ENCODE assay signal across 8 cellular contexts in the genomic region with DNA sequence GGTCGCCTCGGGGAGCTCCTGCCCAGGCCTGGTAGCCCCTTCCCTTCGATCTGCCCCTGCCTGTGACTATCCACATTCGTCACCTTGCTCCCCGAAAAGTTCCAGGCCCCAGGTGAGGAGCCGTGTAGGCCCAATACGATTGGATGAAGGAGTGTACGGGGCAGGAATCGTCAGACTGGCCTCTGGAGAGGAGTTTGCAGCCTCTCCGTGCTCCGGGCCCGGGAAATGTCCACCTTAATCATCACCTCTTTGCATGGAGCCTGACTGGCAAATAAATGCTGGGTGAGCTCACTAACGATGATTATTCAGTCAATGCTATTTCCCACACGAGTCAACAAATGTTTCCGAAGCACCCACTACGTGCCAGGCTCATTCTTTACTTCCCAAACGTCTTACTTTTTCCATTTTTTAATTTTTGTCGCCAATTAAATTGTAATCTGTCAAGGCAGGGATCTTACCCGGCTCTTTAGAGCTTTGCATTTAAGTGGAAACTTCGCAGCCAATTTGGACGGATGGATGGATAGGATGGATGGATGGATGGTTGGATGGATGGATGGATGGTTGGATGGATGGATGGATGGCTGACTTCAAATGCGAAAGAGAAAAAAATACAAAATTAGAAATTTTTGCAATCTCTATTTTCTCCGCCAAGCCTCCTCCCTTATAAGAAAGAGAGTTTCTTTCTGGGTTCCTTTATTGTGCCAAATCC. TPM values are rescaled to one million over a fixed set of nuclear protein-coding genes. Genes with fewer than 3 reads are reported as not detected.
DNase-seq lines count a peak whose midpoint lies in the region; ATAC-seq and TF ChIP-seq lines count a peak whose summit lies in the region.

No MANE protein-coding gene starts in this region.

- ATAC-seq in GM19452 (IDR thresholded peaks at IDR 0.05; ENCODE audit: unreplicated experiment), result peak; percentile 9

- peak overlapping the region; percentile 88 for H3K4me3 ChIP-seq in HUES64 (ENCODE audit: low read length)
- peak overlapping the region; percentile 46 to 93 (median 66) for H3K4me3 ChIP-seq in adrenal gland
- peak overlapping the region; percentile 88 for H3K4me3 ChIP-seq in iPS-11a (ENCODE audit: low read depth, low read length)
- H3K4me3 ChIP-seq in skeletal muscle satellite cell (ENCODE audit: low read length), result peak overlapping the region; percentile 84

- H3K36me3 ChIP-seq in HUES64 (ENCODE audit: insufficient read depth, low read length) (no peaks in the 10 kb centered on the region), adrenal gland (replicated peaks in 1 of 2) (no peaks in the 10 kb centered on the region), skeletal muscle satellite cell (ENCODE audit: insufficient read depth, low read length) (no peaks in the 10 kb centered on the region)

- TF ChIP-seq CTCF in CD14-positive monocyte (IDR thresholded peaks at IDR 0.05) (no peak), adrenal gland (IDR thresholded peaks at IDR 0.05) (no peak)

- peaks cover 21 to 26% (median 24%) of the 10 kb centered on the region in 3 donors for H3K27me3 Mint-ChIP-seq in CD14-positive monocyte (ENCODE audit: low read depth in 3 of 3)

- H3K4me1 ChIP-seq in HUES64 (ENCODE audit: insufficient read depth, low read length) (peaks cover 27% of the 10 kb centered on the region), adrenal gland (replicated peaks in 1 of 2) (peaks cover 7 to 9% of the 10 kb centered on the region in 2 donors), skeletal muscle satellite cell (ENCODE audit: control insufficient read depth, insufficient read depth, low read length) (peaks cover 14% of the 10 kb centered on the region)

- no peaks in the 10 kb centered on the region for H3K9me3 ChIP-seq in HUES64 (ENCODE audit: insufficient read depth, low read depth, low read length)
- no peaks in the 10 kb centered on the region for H3K9me3 ChIP-seq in adrenal gland (replicated peaks in 1 of 3)
- no peaks in the 10 kb centered on the region for H3K9me3 ChIP-seq in skeletal muscle satellite cell (replicated peaks; ENCODE audit: low read length)

- DNase-seq in CD14-positive monocyte (ENCODE audit: low spot score) (no peak), adrenal gland (peak in 6 of 7 donors; percentile 44 to 76 (median 54)), AG20443 (ENCODE audit: low spot score) (no peak), GDM1 (lab: John Stamatoyannopoulos, UW) (no peak)

- no peak for TF ChIP-seq POLR2A in adrenal gland (IDR thresholded peaks at IDR 0.05)

- H3K4me2 ChIP-seq in skeletal muscle satellite cell (ENCODE audit: low read length), result peak overlapping the region; percentile 92

- H3K4me3 Mint-ChIP-seq in CD14-positive monocyte, result peak overlapping the region; percentile 95 to 96

- WGBS in HUES64, result 14% methylated on average over 21 of the region's 23 CpGs
- 16 to 23% (median 20%) methylated on average over 18 to 23 of the region's 23 CpGs for WGBS in adrenal gland, 4 donors

- no peaks in the 10 kb centered on the region for H3K27me3 ChIP-seq in HUES64 (ENCODE audit: insufficient read depth, low read length)
- no peaks in the 10 kb centered on the region for H3K27me3 ChIP-seq in adrenal gland
- no peaks in the 10 kb centered on the region for H3K27me3 ChIP-seq in skeletal muscle satellite cell (ENCODE audit: control insufficient read depth, insufficient read depth, low read length)

- H3K9ac ChIP-seq in HUES64 (ENCODE audit: low read depth, low read length), result peak overlapping the region; percentile 86
- peak overlapping the region; percentile 87 for H3K9ac ChIP-seq in skeletal muscle satellite cell (ENCODE audit: low read depth, low read length)

- intact Hi-C loops in CD14-positive monocyte (cut with micrococcal nuclease) (no loop called here), adrenal gland (cut with DNase I) (no loop called here)

- peaks cover 21% of the 10 kb centered on the region for H3K4me1 Mint-ChIP-seq in CD14-positive monocyte

- H3K9me3 Mint-ChIP-seq in CD14-positive monocyte, result peaks cover 0 to 3% (median 0%) of the 10 kb centered on the region in 7 donors

- H3K27ac Mint-ChIP-seq in CD14-positive monocyte, result peak overlapping the region in 2 of 7 donors; percentile 82 to 87

- H3K36me3 Mint-ChIP-seq in CD14-positive monocyte, result no peaks in the 10 kb centered on the region

- no peak overlapping the region; the same call in 1 of the 2 replicates for H3K27ac ChIP-seq in HUES64 (ENCODE audit: low read depth, low read length)
- peak overlapping the region; percentile 66 to 97 (median 94) for H3K27ac ChIP-seq in adrenal gland

RNA-seq across cellular contexts. Expression of a gene that starts 45.8 kb away (rescaled TPM):
- polyA plus RNA-seq in CD14-positive monocyte (1 to 10 TPM; 5.6 to 6.8 TPM), adrenal gland (10 to 100 TPM in 1 of 3 donors, 1 to 10 TPM in 2; 6.2 to 27.4 (median 7.5) TPM)
- 13.6 TPM for polyA plus RNA-seq in HUES64 (2013, experiment 1 of 2)
- polyA plus RNA-seq in HUES64 (2013, experiment 2 of 2), result 14.8 TPM
- total RNA-seq in adrenal gland, result 10 to 100 TPM in 7 of 8 donors, 1 to 10 TPM in 1; 9.6 to 23.7 (median 11.6) TPM
- total RNA-seq in skeletal muscle satellite cell (2012; rRNA removed), result 12.7 and 12.9 TPM in 2 replicates

RNA-seq across cellular contexts. Expression of a gene that starts 51.5 kb away (rescaled TPM):
- polyA plus RNA-seq in CD14-positive monocyte, result 1 to 10 TPM; 1.0 to 1.1 TPM
- 2.7 TPM for polyA plus RNA-seq in HUES64 (2013, experiment 1 of 2)
- 3.2 TPM for polyA plus RNA-seq in HUES64 (2013, experiment 2 of 2)
- 1 to 10 TPM; 3.1 to 5.8 (median 3.8) TPM for total RNA-seq in adrenal gland
- polyA plus RNA-seq in adrenal gland, result 1 to 10 TPM; 1.1 to 8.0 (median 1.5) TPM
- 9.2 and 11.7 TPM in 2 replicates for total RNA-seq in skeletal muscle satellite cell (2012; rRNA removed)

Comparison
In these comparisons a context has a peak if more than half of its experiments do, and no peak if none do; other contexts are left out.
1. DNase-seq: peak in adrenal gland (6 of 7); none in CD14-positive monocyte (single experiment), AG20443 (single experiment) and GDM1 (single experiment).
2. Peak in every context shown above with its lines, with median percentiles within 50 percentile points of each other: H3K4me3 ChIP-seq.